16 cellular contexts compared by ENCODE assay signal in genomic region chr2:17803492-17803891, GRCh38. TPM values are rescaled to one million over a fixed set of nuclear protein-coding genes. Genes with fewer than 3 reads are reported as not detected.
"Had no signal": no experiment of that assay in that cellular context is flagged by ENCODE, and none has a peak within 500 bp of the region (broad histone marks: within the 10 kb centered on the region; RNA-seq: fewer than 3 reads in every experiment).

No MANE protein-coding gene starts in this region.

- DNase-seq: activated CD4-positive, alpha-beta memory T cell treated with anti-CD3 and anti-CD28 coated beads, Interleukin-2, amount 10 ng/mL, durations not matched to agents 7 days and 5 days; activated CD4-positive, alpha-beta T cell treated with anti-CD3 and anti-CD28 coated beads, Interleukin-2, amount 10 ng/mL, durations not matched to agents 24 days and 14 days; activated effector memory CD4-positive, alpha-beta T cell treated with anti-CD3 and anti-CD28 coated beads, Interleukin-2, amount 50 U/mL, for 16 hours; activated naive CD4-positive, alpha-beta T cell treated with anti-CD3 and anti-CD28 coated beads, Interleukin-2, amount 50 U/mL, for 16 hours; activated naive CD8-positive, alpha-beta T cell treated with anti-CD3 and anti-CD28 coated beads, Interleukin-2, amount 50 U/mL, for 24 hours; activated T-cell treated with anti-CD3 and anti-CD28 coated beads, Interleukin-2, amount 50 U/mL, for 72 hours; cortex of kidney; heart left ventricle; mesenchymal stem cell; nucleus accumbens; right lobe of liver; stimulated activated CD4-positive, alpha-beta T cell treated with anti-CD3 and anti-CD28 coated beads, Interleukin-1b, Interleukin-23, amount 100 ng/mL, for 48 hours; stomach; transverse colon; uterus had no signal

- H3K27ac Mint-ChIP-seq: activated CD4-positive, alpha-beta memory T cell treated with anti-CD3 and anti-CD28 coated beads, Interleukin-2, amount 10 ng/mL, durations not matched to agents 7 days and 5 days; activated CD4-positive, alpha-beta T cell treated with anti-CD3 and anti-CD28 coated beads, Interleukin-2, amount 10 ng/mL, durations not matched to agents 24 days and 14 days; activated naive CD8-positive, alpha-beta T cell treated with anti-CD3 and anti-CD28 coated beads, Interleukin-2, amount 50 U/mL, for 24 hours; activated T-cell treated with anti-CD3 and anti-CD28 coated beads, Interleukin-2, amount 50 U/mL, for 72 hours had no signal

- H3K9me3 Mint-ChIP-seq: activated CD4-positive, alpha-beta memory T cell treated with anti-CD3 and anti-CD28 coated beads, Interleukin-2, amount 10 ng/mL, durations not matched to agents 7 days and 5 days; activated CD4-positive, alpha-beta T cell treated with anti-CD3 and anti-CD28 coated beads, Interleukin-2, amount 10 ng/mL, durations not matched to agents 24 days and 14 days; activated naive CD8-positive, alpha-beta T cell treated with anti-CD3 and anti-CD28 coated beads, Interleukin-2, amount 50 U/mL, for 24 hours; activated T-cell treated with anti-CD3 and anti-CD28 coated beads, Interleukin-2, amount 50 U/mL, for 72 hours had no signal

- H3K4me1 Mint-ChIP-seq: activated CD4-positive, alpha-beta memory T cell treated with anti-CD3 and anti-CD28 coated beads, Interleukin-2, amount 10 ng/mL, durations not matched to agents 7 days and 5 days had no signal

- ATAC-seq: activated naive CD8-positive, alpha-beta T cell treated with anti-CD3 and anti-CD28 coated beads, Interleukin-2, amount 50 U/mL, for 24 hours; activated T-cell treated with anti-CD3 and anti-CD28 coated beads, Interleukin-2, amount 50 U/mL, for 72 hours; heart left ventricle had no signal

- H3K4me3 Mint-ChIP-seq: activated CD4-positive, alpha-beta memory T cell treated with anti-CD3 and anti-CD28 coated beads, Interleukin-2, amount 10 ng/mL, durations not matched to agents 7 days and 5 days; activated CD4-positive, alpha-beta T cell treated with anti-CD3 and anti-CD28 coated beads, Interleukin-2, amount 10 ng/mL, durations not matched to agents 24 days and 14 days; activated naive CD8-positive, alpha-beta T cell treated with anti-CD3 and anti-CD28 coated beads, Interleukin-2, amount 50 U/mL, for 24 hours; activated T-cell treated with anti-CD3 and anti-CD28 coated beads, Interleukin-2, amount 50 U/mL, for 72 hours had no signal

RNA-seq across cellular contexts. Expression of gene MSGN1, which starts 12.8 kb away (rescaled TPM):
- polyA plus RNA-seq: heart left ventricle, neural cell had no signal
